Comparison of ENCODE assay signal across 8 cellular contexts in genomic region chr17:80790021-80790765, GRCh38.
A peak's percentile ranks its signal among the peaks of the same experiment; 100 is the strongest.
DNase-seq lines count a peak whose midpoint lies in the region; ATAC-seq and TF ChIP-seq lines count a peak whose summit lies in the region.

No MANE protein-coding gene starts in this region.

- peak overlapping the region; percentile 67 for H3K4me3 Mint-ChIP-seq in HFFc6
- peak overlapping the region; percentile 71 for H3K4me3 Mint-ChIP-seq in activated CD8-positive, alpha-beta T cell treated with anti-CD3 and anti-CD28 coated beads, Interleukin-2, amount 10 ng/mL, durations not matched to agents 7 days and 5 days
- peak overlapping the region; percentile 33 for H3K4me3 Mint-ChIP-seq in natural killer cell treated with Interleukin-12 subunit alpha and Interleukin-12 subunit beta and Interleukin-15 and Interleukin-18, amount 100 ng/mL, for 72 hours

- H3K4me1 Mint-ChIP-seq in HFFc6 (ENCODE audit: low read depth), result peaks cover 61% of the 10 kb centered on the region
- peaks cover 90% of the 10 kb centered on the region for H3K4me1 Mint-ChIP-seq in activated CD8-positive, alpha-beta T cell treated with anti-CD3 and anti-CD28 coated beads, Interleukin-2, amount 10 ng/mL, durations not matched to agents 7 days and 5 days (ENCODE audit: low read depth)
- H3K4me1 Mint-ChIP-seq in natural killer cell treated with Interleukin-12 subunit alpha and Interleukin-12 subunit beta and Interleukin-15 and Interleukin-18, amount 100 ng/mL, for 72 hours (ENCODE audit: low read depth in 2 of 2), result peaks cover 40 to 52% of the 10 kb centered on the region in 2 donors

- peaks cover 53% of the 10 kb centered on the region for H3K36me3 Mint-ChIP-seq in HFFc6 (ENCODE audit: low read depth)
- peaks cover 63% of the 10 kb centered on the region for H3K36me3 Mint-ChIP-seq in activated CD8-positive, alpha-beta T cell treated with anti-CD3 and anti-CD28 coated beads, Interleukin-2, amount 10 ng/mL, durations not matched to agents 7 days and 5 days (ENCODE audit: low read depth)
- peaks cover 15% of the 10 kb centered on the region for H3K36me3 Mint-ChIP-seq in natural killer cell treated with Interleukin-12 subunit alpha and Interleukin-12 subunit beta and Interleukin-15 and Interleukin-18, amount 100 ng/mL, for 72 hours

- H3K27me3 Mint-ChIP-seq in HFFc6 (ENCODE audit: insufficient read depth), result no peaks in the 10 kb centered on the region; the same call in none of the 2 replicates
- H3K27me3 Mint-ChIP-seq in activated CD8-positive, alpha-beta T cell treated with anti-CD3 and anti-CD28 coated beads, Interleukin-2, amount 10 ng/mL, durations not matched to agents 7 days and 5 days (ENCODE audit: low read depth), result no peaks in the 10 kb centered on the region
- no peaks in the 10 kb centered on the region for H3K27me3 Mint-ChIP-seq in natural killer cell treated with Interleukin-12 subunit alpha and Interleukin-12 subunit beta and Interleukin-15 and Interleukin-18, amount 100 ng/mL, for 72 hours

- POLR2A ChIA-PET in activated CD8-positive, alpha-beta T cell treated with anti-CD3 and anti-CD28 coated beads, Interleukin-2, amount 10 ng/mL, durations not matched to agents 7 days and 5 days (lab: Charles Lee), result interaction anchor here (0.7 to 3.7 kb wide), 10 partner anchors 9 to 336 kb away, joined by 3 to 41 read pairs (median 5); no protein-coding TSS in a partner anchor

- H3K27me3 ChIP-seq in GM06990 (replicated peaks; ENCODE audit: control insufficient read depth, insufficient read depth, low read length), result no peaks in the 10 kb centered on the region

- peaks cover 2% of the 10 kb centered on the region; the same call in 1 of the 2 replicates for H3K36me3 ChIP-seq in GM06990 (ENCODE audit: control insufficient read depth, insufficient read depth, low read length)

- H3K9me3 Mint-ChIP-seq in HFFc6, result peaks cover 8% of the 10 kb centered on the region
- peaks cover 4% of the 10 kb centered on the region for H3K9me3 Mint-ChIP-seq in activated CD8-positive, alpha-beta T cell treated with anti-CD3 and anti-CD28 coated beads, Interleukin-2, amount 10 ng/mL, durations not matched to agents 7 days and 5 days (ENCODE audit: insufficient read depth)
- peaks cover 3% of the 10 kb centered on the region for H3K9me3 Mint-ChIP-seq in natural killer cell treated with Interleukin-12 subunit alpha and Interleukin-12 subunit beta and Interleukin-15 and Interleukin-18, amount 100 ng/mL, for 72 hours

- no peak overlapping the region for H3K4me3 ChIP-seq in GM06990 (replicated peaks; ENCODE audit: low read depth, low read length)

- DNase-seq in GM06990 (ENCODE audit: extremely low read depth, insufficient read length) (peak; percentile 65), HFFc6 (no peak), NCI-H1930 (lab: John Stamatoyannopoulos, UW) (no peak), NCI-H748 treated with DMSO at 0.1 percent for 48 hours (lab: John Stamatoyannopoulos, UW) (no peak), NCI-H1694 (lab: John Stamatoyannopoulos, UW) (no peak), 8988T (no peak)
- DNase-seq in activated CD8-positive, alpha-beta T cell treated with anti-CD3 and anti-CD28 coated beads, Interleukin-2, amount 10 ng/mL, durations not matched to agents 7 days and 5 days, result peak; percentile 65
- no peak for DNase-seq in natural killer cell treated with Interleukin-12 subunit alpha and Interleukin-12 subunit beta and Interleukin-15 and Interleukin-18, amount 100 ng/mL, for 72 hours (ENCODE audit: low spot score)

- peak; percentile 75 for ATAC-seq in activated CD8-positive, alpha-beta T cell treated with anti-CD3 and anti-CD28 coated beads, Interleukin-2, amount 10 ng/mL, durations not matched to agents 7 days and 5 days
- peak in 1 of 2 donors; percentile 65 for ATAC-seq in natural killer cell treated with Interleukin-12 subunit alpha and Interleukin-12 subunit beta and Interleukin-15 and Interleukin-18, amount 100 ng/mL, for 72 hours

- CTCF ChIA-PET in activated CD8-positive, alpha-beta T cell treated with anti-CD3 and anti-CD28 coated beads, Interleukin-2, amount 10 ng/mL, durations not matched to agents 7 days and 5 days (lab: Charles Lee), result interaction anchor here (0.6 to 3.6 kb wide), 16 partner anchors 9 to 215 kb away, joined by 3 to 44 read pairs (median 5); no protein-coding TSS in a partner anchor

- H3K27ac Mint-ChIP-seq in HFFc6, result peak overlapping the region; percentile 93
- peak overlapping the region; percentile 97 for H3K27ac Mint-ChIP-seq in activated CD8-positive, alpha-beta T cell treated with anti-CD3 and anti-CD28 coated beads, Interleukin-2, amount 10 ng/mL, durations not matched to agents 7 days and 5 days
- H3K27ac Mint-ChIP-seq in natural killer cell treated with Interleukin-12 subunit alpha and Interleukin-12 subunit beta and Interleukin-15 and Interleukin-18, amount 100 ng/mL, for 72 hours, result peak overlapping the region; percentile 41 to 53

- TF ChIP-seq CTCF in GM06990 (IDR thresholded peaks at IDR 0.05; ENCODE audit: insufficient read depth, low read length, poor library complexity, severe bottlenecking) (peak; percentile 3), HFFc6 (IDR thresholded peaks at IDR 0.05) (no peak)

Comparison
In these comparisons a context has a peak if more than half of its experiments do, and no peak if none do; other contexts are left out.
1. DNase-seq: peak in GM06990 (single experiment) and activated CD8-positive, alpha-beta T cell treated with anti-CD3 and anti-CD28 coated beads, Interleukin-2, amount 10 ng/mL, durations not matched to agents 7 days and 5 days (single experiment); none in HFFc6 (single experiment), natural killer cell treated with Interleukin-12 subunit alpha and Interleukin-12 subunit beta and Interleukin-15 and Interleukin-18, amount 100 ng/mL, for 72 hours (single experiment), NCI-H1930 (0 of 2), NCI-H748 treated with DMSO at 0.1 percent for 48 hours (single experiment), NCI-H1694 (single experiment) and 8988T (single experiment).
2. H3K27ac Mint-ChIP-seq: peak in every context shown above with its lines; median percentile 97 in activated CD8-positive, alpha-beta T cell treated with anti-CD3 and anti-CD28 coated beads, Interleukin-2, amount 10 ng/mL, durations not matched to agents 7 days and 5 days; 93 in HFFc6; 47 in natural killer cell treated with Interleukin-12 subunit alpha and Interleukin-12 subunit beta and Interleukin-15 and Interleukin-18, amount 100 ng/mL, for 72 hours.
3. Peak in every context shown above with its lines, with median percentiles within 50 percentile points of each other: H3K4me3 Mint-ChIP-seq.